ENCODE assay signal across 16 cellular contexts in genomic region chr10:43863270-43863669, GRCh38.
DNase-seq lines count a peak whose midpoint lies in the region; ATAC-seq and TF ChIP-seq lines count a peak whose summit lies in the region.
"Had no signal": no experiment of that assay in that cellular context is flagged by ENCODE, and none has a peak within 500 bp of the region (broad histone marks: within the 10 kb centered on the region; RNA-seq: fewer than 3 reads in every experiment).

No MANE protein-coding gene starts in this region.

- H3K27ac Mint-ChIP-seq in HFFc6 = peak overlapping the region; percentile 92
- H3K27ac Mint-ChIP-seq: activated naive CD4-positive, alpha-beta T cell treated with anti-CD3 and anti-CD28 coated beads for 36 hours; neural progenitor cell; stimulated activated naive B cell treated with anti-CD40 and anti-IgM and Interleukin-4, amounts not matched to agents 10 μg/mL and 1 μg/mL and 100 μg/mL, for 72 hours had no signal

- peaks cover 5% of the 10 kb centered on the region; the same call in 1 of the 2 replicates for H3K36me3 Mint-ChIP-seq in HFFc6 (ENCODE audit: low read depth)
- H3K36me3 Mint-ChIP-seq: neural progenitor cell; stimulated activated naive B cell treated with anti-CD40 and anti-IgM and Interleukin-4, amounts not matched to agents 10 μg/mL and 1 μg/mL and 100 μg/mL, for 72 hours had no signal

- H3K9me3 ChIP-seq in breast epithelium (no peaks in the 10 kb centered on the region), right lobe of liver (no peaks in the 10 kb centered on the region)

- H3K27me3 ChIP-seq in breast epithelium (no peaks in the 10 kb centered on the region), right lobe of liver (no peaks in the 10 kb centered on the region), dorsolateral prefrontal cortex (no peaks in the 10 kb centered on the region)
- H3K27me3 ChIP-seq: cardiac muscle cell, neural progenitor cell had no signal

- DNase-seq in HFFc6 = no peak
- DNase-seq in breast epithelium (ENCODE audit: low spot score in 2 of 2) = no peak
- no peak for DNase-seq in right lobe of liver
- DNase-seq in activated effector memory CD4-positive, alpha-beta T cell treated with Interleukin-2 at 50 U/mL for 16 hours = no peak
- DNase-seq in A172 (ENCODE audit: low spot score) = no peak
- no peak for DNase-seq in dorsolateral prefrontal cortex
- DNase-seq in activated gamma-delta T cell treated with Interleukin-2 at 50 U/mL for 16 hours = no peak
- DNase-seq: activated naive CD4-positive, alpha-beta T cell treated with anti-CD3 and anti-CD28 coated beads for 36 hours; GF-D8; NCI-H69; stimulated activated naive B cell treated with anti-CD40 and anti-IgM and Interleukin-4, amounts not matched to agents 10 μg/mL and 1 μg/mL and 100 μg/mL, for 72 hours; WERI-Rb-1 had no signal

- H3K4me1 Mint-ChIP-seq in HFFc6 (ENCODE audit: low read depth) = peaks cover 87% of the 10 kb centered on the region
- H3K4me1 Mint-ChIP-seq: neural progenitor cell; stimulated activated naive B cell treated with anti-CD40 and anti-IgM and Interleukin-4, amounts not matched to agents 10 μg/mL and 1 μg/mL and 100 μg/mL, for 72 hours had no signal

- H3K4me1 ChIP-seq in breast epithelium = peaks cover 2 to 9% of the 10 kb centered on the region in 2 donors
- H3K4me1 ChIP-seq in right lobe of liver = peaks cover 0 to 29% (median 0%) of the 10 kb centered on the region in 4 donors
- H3K4me1 ChIP-seq: neural progenitor cell had no signal

- no peaks in the 10 kb centered on the region; the same call in 1 of the 2 replicates for H3K27me3 Mint-ChIP-seq in HFFc6 (ENCODE audit: insufficient read depth)
- H3K27me3 Mint-ChIP-seq: stimulated activated naive B cell treated with anti-CD40 and anti-IgM and Interleukin-4, amounts not matched to agents 10 μg/mL and 1 μg/mL and 100 μg/mL, for 72 hours had no signal

- H3K4me3 ChIP-seq in breast epithelium = no peak overlapping the region
- no peak overlapping the region for H3K4me3 ChIP-seq in right lobe of liver
- H3K4me3 ChIP-seq in skin epidermis = no peak overlapping the region
- H3K4me3 ChIP-seq in dorsolateral prefrontal cortex = no peak overlapping the region
- H3K4me3 ChIP-seq: cardiac muscle cell, neural progenitor cell, smooth muscle cell had no signal

- intact Hi-C loops in breast epithelium (cut with DNase I; ENCODE audit: low total_unique reads) (no loop called here), right lobe of liver (cut with DNase I) (no loop called here), dorsolateral prefrontal cortex (cut with DNase I) (no loop called here)

- no peak for TF ChIP-seq POLR2A in breast epithelium (IDR thresholded peaks at IDR 0.05)
- no peak for TF ChIP-seq POLR2A in right lobe of liver (IDR thresholded peaks at IDR 0.05)

- 80% methylated on average over 2 of the region's 9 CpGs for WGBS in right lobe of liver (ENCODE audit: insufficient coverage, low coverage, low lambda C conversion rate, missing lambda C conversion rate)

- H3K4me3 Mint-ChIP-seq in HFFc6 = peak overlapping the region; percentile 22
- H3K4me3 Mint-ChIP-seq: activated naive CD4-positive, alpha-beta T cell treated with anti-CD3 and anti-CD28 coated beads for 36 hours; neural progenitor cell; stimulated activated naive B cell treated with anti-CD40 and anti-IgM and Interleukin-4, amounts not matched to agents 10 μg/mL and 1 μg/mL and 100 μg/mL, for 72 hours had no signal

- H3K36me3 ChIP-seq in breast epithelium (no peaks in the 10 kb centered on the region), right lobe of liver (no peaks in the 10 kb centered on the region)
- H3K36me3 ChIP-seq: cardiac muscle cell, neural progenitor cell, WERI-Rb-1 had no signal

- ATAC-seq in right lobe of liver = no peak
- ATAC-seq: stimulated activated naive B cell treated with anti-CD40 and anti-IgM and Interleukin-4, amounts not matched to agents 10 μg/mL and 1 μg/mL and 100 μg/mL, for 72 hours had no signal

- TF ChIP-seq CTCF in HFFc6 (IDR thresholded peaks at IDR 0.05) (no peak), breast epithelium (IDR thresholded peaks at IDR 0.05) (no peak), right lobe of liver (IDR thresholded peaks at IDR 0.05) (no peak), dorsolateral prefrontal cortex (IDR thresholded peaks at IDR 0.05 in 54 of 56, conservative IDR thresholded peaks at IDR 0.05 in 2 of 56; ENCODE audit: low read depth in 1 of 56, partially characterized antibody in 56 of 56) (no peak)

- H3K9me3 Mint-ChIP-seq in HFFc6 = no peaks in the 10 kb centered on the region
- H3K9me3 Mint-ChIP-seq: activated naive CD4-positive, alpha-beta T cell treated with anti-CD3 and anti-CD28 coated beads for 36 hours; neural progenitor cell; stimulated activated naive B cell treated with anti-CD40 and anti-IgM and Interleukin-4, amounts not matched to agents 10 μg/mL and 1 μg/mL and 100 μg/mL, for 72 hours had no signal

- H3K27ac ChIP-seq in breast epithelium (peak overlapping the region; percentile 80), right lobe of liver (peak overlapping the region in 2 of 3 donors; percentile 64 to 68), skin epidermis (peak overlapping the region in 15 of 21 experiments; percentile 1 to 72 (median 51)), dorsolateral prefrontal cortex (peak overlapping the region in 22 of 59 donors; percentile 4 to 67 (median 28))
- H3K27ac ChIP-seq: cardiac muscle cell, neural progenitor cell, WERI-Rb-1 had no signal
